ENCODE assay signal across 9 cellular contexts in genomic region chr18:32439802-32440201, GRCh38. TPM values are rescaled to one million over a fixed set of nuclear protein-coding genes. Genes with fewer than 3 reads are reported as not detected.
DNase-seq lines count a peak whose midpoint lies in the region; ATAC-seq and TF ChIP-seq lines count a peak whose summit lies in the region.
"Had no signal": no experiment of that assay in that cellular context is flagged by ENCODE, and none has a peak within 500 bp of the region (broad histone marks: within the 10 kb centered on the region; RNA-seq: fewer than 3 reads in every experiment).

No MANE protein-coding gene starts in this region.

- no peak overlapping the region for H3K4me2 ChIP-seq in PC-9

- no peaks in the 10 kb centered on the region for H3K9me2 ChIP-seq in PC-9 (ENCODE audit: insufficient read depth)

- DNase-seq in ACHN (peak; percentile 21), OCI-M1 (lab: John Stamatoyannopoulos, UW) (peak; percentile 2), globus pallidus (ENCODE audit: low spot score) (peak; percentile 79), HuH-7.5 (ENCODE audit: low spot score) (no peak), dermis blood vessel endothelial cell (no peak), PC-9 (no peak)

- CTCF ChIA-PET in PC-9 (lab: Charles Lee): no interaction called here

- no peak overlapping the region for H2AFZ ChIP-seq in PC-9

- H3K4me3 ChIP-seq in PC-9: no peak overlapping the region
- H3K4me3 ChIP-seq: ascending aorta had no signal

- no peaks in the 10 kb centered on the region for H3K4me1 ChIP-seq in PC-9 (replicated peaks; ENCODE audit: insufficient read depth)

- no peaks in the 10 kb centered on the region for H3K27me3 ChIP-seq in PC-9 (ENCODE audit: insufficient read depth, low read depth)
- H3K27me3 ChIP-seq: ascending aorta had no signal

- no peak overlapping the region for H3K27ac ChIP-seq in PC-9
- H3K27ac ChIP-seq: ascending aorta had no signal

- H3K36me3 ChIP-seq in PC-9 (ENCODE audit: low read depth): no peaks in the 10 kb centered on the region
- H3K36me3 ChIP-seq: ascending aorta had no signal

- ATAC-seq in HG03521 (IDR thresholded peaks at IDR 0.05; ENCODE audit: unreplicated experiment): no peak

- H4K20me1 ChIP-seq in PC-9 (ENCODE audit: insufficient read depth): no peaks in the 10 kb centered on the region

- POLR2A ChIA-PET in PC-9 (lab: Charles Lee; ENCODE audit: unreplicated experiment): no interaction called here

- H3F3A ChIP-seq in PC-9 (ENCODE audit: insufficient read depth, low read depth): no peaks in the 10 kb centered on the region

- no TSS peak for BruUV-seq in PC-9 (replicated peaks; lab: Mats Ljungman, UMichigan)

- peaks cover 10% of the 10 kb centered on the region; the same call in 1 of the 2 replicates for H3K79me2 ChIP-seq in PC-9 (ENCODE audit: low read depth)

- TF ChIP-seq CTCF in GM12872 (IDR thresholded peaks at IDR 0.05; ENCODE audit: insufficient read depth, low read depth, low read length) (peak; percentile 45; the same call in 2 of the 3 replicates), PC-9 (conservative IDR thresholded peaks at IDR 0.05) (no peak)

- intact Hi-C loops in PC-9 (cut with micrococcal nuclease; ENCODE audit: unreplicated experiment): no loop called here

- in situ Hi-C loops in ACHN (cut with HindIII; ENCODE audit: low pct_ligation_motif_present, low pct_unique_long_range_greater_than_20kb, low sequenced_read_pairs): no loop called here

- H3K9me3 ChIP-seq in PC-9 (ENCODE audit: insufficient read depth, low read depth): no peaks in the 10 kb centered on the region
- H3K9me3 ChIP-seq: ascending aorta had no signal

RNA-seq across cellular contexts. Expression of gene GAREM1, which starts 30.9 kb away (rescaled TPM):
- 0.28 and 1.4 TPM in 2 replicates for total RNA-seq in dermis blood vessel endothelial cell
- 6.1 and 10.2 TPM in 2 replicates for total RNA-seq in PC-9 (2021)

Comparison
In these comparisons a context has a peak if more than half of its experiments do, and no peak if none do; other contexts are left out.
1. DNase-seq: peak in ACHN (single experiment), OCI-M1 (single experiment) and globus pallidus (single experiment); none in HuH-7.5 (single experiment), dermis blood vessel endothelial cell (single experiment) and PC-9 (0 of 2).